In the genomic region with DNA sequence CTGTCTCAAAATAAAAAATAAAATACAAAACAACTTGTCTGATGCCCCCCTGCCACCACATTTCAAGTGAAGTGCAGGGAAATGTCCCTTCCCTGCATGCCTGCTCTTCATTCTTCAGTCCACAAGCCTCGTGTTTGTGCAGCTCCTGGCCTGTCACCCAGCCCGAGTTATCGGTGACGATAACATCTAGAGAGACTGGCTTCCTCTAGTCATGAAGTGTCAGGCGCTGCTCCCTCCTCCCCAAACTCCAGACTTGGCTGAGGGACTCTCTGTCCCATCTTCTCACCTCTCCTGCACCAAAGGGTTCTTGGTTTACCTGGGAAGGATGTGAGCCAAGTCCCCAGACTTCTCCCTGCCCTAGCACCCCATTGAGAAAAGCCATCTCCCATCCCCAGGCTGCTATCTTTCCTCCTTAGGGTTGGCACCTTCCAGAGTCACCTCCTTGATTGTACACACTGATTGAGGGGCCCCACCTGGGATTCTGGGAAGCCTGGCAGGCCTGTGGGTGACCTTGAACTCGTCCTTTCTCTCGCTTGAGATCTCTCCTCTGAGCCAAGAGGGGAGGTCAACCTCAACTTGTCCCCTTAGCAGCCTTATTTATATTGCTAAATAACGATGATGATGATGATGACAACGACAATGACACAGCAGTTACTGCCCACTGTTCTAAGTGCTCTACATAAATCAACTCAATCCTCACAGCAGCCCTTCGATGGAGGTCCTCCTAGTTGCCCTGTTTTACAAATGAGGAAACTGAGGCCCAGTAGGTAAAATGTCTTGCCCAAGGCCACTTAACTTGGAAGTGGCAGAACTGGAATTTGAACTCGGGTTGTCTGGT, we compare ENCODE assay signal across 23 cellular contexts. TPM values are rescaled to one million over a fixed set of nuclear protein-coding genes. Genes with fewer than 3 reads are reported as not detected.
A peak's percentile ranks its signal among the peaks of the same experiment; 100 is the strongest.
DNase-seq lines count a peak whose midpoint lies in the region; ATAC-seq and TF ChIP-seq lines count a peak whose summit lies in the region.
"Had no signal": no experiment of that assay in that cellular context is flagged by ENCODE, and none has a peak within 500 bp of the region (broad histone marks: within the 10 kb centered on the region; RNA-seq: fewer than 3 reads in every experiment).

No MANE protein-coding gene starts in this region.

- H3K27ac ChIP-seq in GM23338 (ENCODE audit: low read depth) (no peak overlapping the region), neural progenitor cell (no peak overlapping the region), left ventricle myocardium inferior (replicated peaks) (no peak overlapping the region)
- H3K27ac ChIP-seq: PC-9 had no signal

- H4K20me1 ChIP-seq in GM23338 (replicated peaks; ENCODE audit: insufficient read depth) (no peaks in the 10 kb centered on the region), neural progenitor cell (ENCODE audit: low read depth) (no peaks in the 10 kb centered on the region)
- H4K20me1 ChIP-seq: BLaER1 treated with 17β-estradiol and CSF1 and Interleukin-3, amounts not matched to agents 10 nM and 100 nM had no signal

- TF ChIP-seq CTCF in CD14-positive monocyte (IDR thresholded peaks at IDR 0.05) (no peak), GM23338 (conservative IDR thresholded peaks at IDR 0.05; ENCODE audit: low read depth in 2 of 2) (no peak), neural progenitor cell (IDR thresholded peaks at IDR 0.05) (no peak), left ventricle myocardium inferior (IDR thresholded peaks at IDR 0.05; ENCODE audit: borderline replicate concordance) (no peak)

- H3K9me2 ChIP-seq in GM23338 (ENCODE audit: insufficient read depth) = no peaks in the 10 kb centered on the region

- H3K9me3 Mint-ChIP-seq in CD14-positive monocyte = no peaks in the 10 kb centered on the region
- H3K9me3 Mint-ChIP-seq in GM23338 = no peaks in the 10 kb centered on the region; the same call in 2 of the 3 replicates
- no peaks in the 10 kb centered on the region for H3K9me3 Mint-ChIP-seq in neural progenitor cell
- H3K9me3 Mint-ChIP-seq: CD8-positive, alpha-beta T cell had no signal

- H3K9me3 ChIP-seq in neural progenitor cell (ENCODE audit: low read depth) (no peaks in the 10 kb centered on the region), left ventricle myocardium inferior (replicated peaks) (no peaks in the 10 kb centered on the region)
- H3K9me3 ChIP-seq: BLaER1 treated with 17β-estradiol and CSF1 and Interleukin-3, amounts not matched to agents 10 nM and 100 nM had no signal

- no peak for DNase-seq in CD14-positive monocyte (ENCODE audit: low spot score)
- no peak for DNase-seq in GM23338 (ENCODE audit: low spot score)
- peak; percentile 36 for DNase-seq in OCI-M1 (lab: John Stamatoyannopoulos, UW)
- no peak for DNase-seq in neural progenitor cell (ENCODE audit: low spot score)
- no peak for DNase-seq in left ventricle myocardium inferior
- DNase-seq in hypothalamus (lab: John Stamatoyannopoulos, UW) = no peak
- DNase-seq: ACHN; Calu3; CD8-positive, alpha-beta T cell; KG1; NCI-H1417; NCI-H1694 treated with DMSO at 0.1 percent for 48 hours; NCI-H2081 treated with DMSO at 0.1 percent for 48 hours; NCI-H2171 treated with DMSO at 0.1 percent for 48 hours; NCI-H446; NCI-H526; PC-9; RPMI8226; SHP77 had no signal

- H3K4me3 ChIP-seq in GM23338 = no peak overlapping the region
- H3K4me3 ChIP-seq in neural progenitor cell = no peak overlapping the region
- no peak overlapping the region for H3K4me3 ChIP-seq in left ventricle myocardium inferior
- H3K4me3 ChIP-seq: BLaER1 treated with 17β-estradiol and CSF1 and Interleukin-3, amounts not matched to agents 10 nM and 100 nM; PC-9 had no signal

- ATAC-seq in GM23338 (no peak), HG02981 (IDR thresholded peaks at IDR 0.05; ENCODE audit: unreplicated experiment) (no peak)
- ATAC-seq: CD8-positive, alpha-beta T cell had no signal

- H3K27me3 Mint-ChIP-seq in CD14-positive monocyte (ENCODE audit: low read depth in 3 of 3) (peaks cover 0 to 6% (median 3%) of the 10 kb centered on the region in 3 donors), GM23338 (ENCODE audit: insufficient read depth, low read depth, poor library complexity) (peaks cover 6% of the 10 kb centered on the region), neural progenitor cell (ENCODE audit: insufficient read depth, low read depth) (peaks cover 16% of the 10 kb centered on the region)

- peaks cover 0 to 5% of the 10 kb centered on the region in 2 donors for H3K36me3 Mint-ChIP-seq in CD14-positive monocyte
- H3K36me3 Mint-ChIP-seq in GM23338 (ENCODE audit: low read depth) = no peaks in the 10 kb centered on the region
- H3K36me3 Mint-ChIP-seq in neural progenitor cell = no peaks in the 10 kb centered on the region
- H3K36me3 Mint-ChIP-seq: CD8-positive, alpha-beta T cell had no signal

- peaks cover 43% of the 10 kb centered on the region for H3K4me1 Mint-ChIP-seq in CD14-positive monocyte
- no peaks in the 10 kb centered on the region; the same call in 2 of the 3 replicates for H3K4me1 Mint-ChIP-seq in GM23338
- peaks cover 15% of the 10 kb centered on the region for H3K4me1 Mint-ChIP-seq in neural progenitor cell

- H3K27ac Mint-ChIP-seq in CD14-positive monocyte = peak overlapping the region; percentile 79 to 94 (median 92)
- H3K27ac Mint-ChIP-seq in GM23338 = no peak overlapping the region
- H3K27ac Mint-ChIP-seq in neural progenitor cell = peak overlapping the region; percentile 33
- H3K27ac Mint-ChIP-seq: CD8-positive, alpha-beta T cell had no signal

- H3K36me3 ChIP-seq in GM23338 (ENCODE audit: insufficient read depth) (no peaks in the 10 kb centered on the region), neural progenitor cell (no peaks in the 10 kb centered on the region), left ventricle myocardium inferior (no peaks in the 10 kb centered on the region)
- H3K36me3 ChIP-seq: BLaER1 treated with 17β-estradiol and CSF1 and Interleukin-3, amounts not matched to agents 10 nM and 100 nM had no signal

- H3K79me2 ChIP-seq in GM23338 (replicated peaks; ENCODE audit: insufficient read depth) = no peaks in the 10 kb centered on the region
- H3K79me2 ChIP-seq in neural progenitor cell (ENCODE audit: low read depth) = no peaks in the 10 kb centered on the region

- no peaks in the 10 kb centered on the region for H3F3A ChIP-seq in GM23338 (replicated peaks; ENCODE audit: low read depth)
- H3F3A ChIP-seq in neural progenitor cell (ENCODE audit: low read depth) = peaks cover 17% of the 10 kb centered on the region

- H3K4me1 ChIP-seq in GM23338 (ENCODE audit: insufficient read depth) = no peaks in the 10 kb centered on the region
- peaks cover 5% of the 10 kb centered on the region for H3K4me1 ChIP-seq in neural progenitor cell
- no peaks in the 10 kb centered on the region for H3K4me1 ChIP-seq in left ventricle myocardium inferior

- no peaks in the 10 kb centered on the region for H3K27me3 ChIP-seq in GM23338 (ENCODE audit: insufficient read depth)
- H3K27me3 ChIP-seq in neural progenitor cell = no peaks in the 10 kb centered on the region
- no peaks in the 10 kb centered on the region for H3K27me3 ChIP-seq in left ventricle myocardium inferior (ENCODE audit: low read depth)
- H3K27me3 ChIP-seq: BLaER1 treated with 17β-estradiol and CSF1 and Interleukin-3, amounts not matched to agents 10 nM and 100 nM had no signal

- H3K4me2 ChIP-seq in GM23338 (no peak overlapping the region), neural progenitor cell (no peak overlapping the region)
- H3K4me2 ChIP-seq: PC-9 had no signal

- intact Hi-C loops in CD14-positive monocyte (cut with micrococcal nuclease) = no loop called here
- intact Hi-C loops in left ventricle myocardium inferior (cut with micrococcal nuclease) = no loop called here

- H3K4me3 Mint-ChIP-seq in CD14-positive monocyte = no peak overlapping the region
- no peak overlapping the region for H3K4me3 Mint-ChIP-seq in GM23338
- no peak overlapping the region for H3K4me3 Mint-ChIP-seq in neural progenitor cell
- H3K4me3 Mint-ChIP-seq: CD8-positive, alpha-beta T cell had no signal

- H3K9ac ChIP-seq in neural progenitor cell = no peak overlapping the region
- H3K9ac ChIP-seq: BLaER1 treated with 17β-estradiol and CSF1 and Interleukin-3, amounts not matched to agents 10 nM and 100 nM had no signal

- peak overlapping the region; percentile 38; the same call in 1 of the 2 replicates for H2AFZ ChIP-seq in GM23338
- no peak overlapping the region for H2AFZ ChIP-seq in neural progenitor cell (replicated peaks)
- H2AFZ ChIP-seq: PC-9 had no signal

TF ChIP-seq in GM23338, 12 proteins besides CTCF, POLR2A, EP300 and RAD21 (continues in another document):
- no peak for TF ChIP-seq CREB1 (CRISPR knock-in tag; IDR thresholded peaks at IDR 0.05; ENCODE audit: low read depth)

RNA-seq across cellular contexts. Expression of gene PLAUR, which starts 13.1 kb away (rescaled TPM):
- polyA plus RNA-seq in CD14-positive monocyte (100 to 1,000 TPM; 212 to 284 TPM), GM23338 (2016; fragmentation: Nextera tagmentation; extraction: Ambion mirVana) (20.6 and 21.3 TPM in 2 replicates)
- total RNA-seq in GM23338 (2014; rRNA removed; shearing (Covaris generic)) = 11.1 and 16.5 TPM in 2 replicates
- total RNA-seq in neural progenitor cell (ENCODE audit: low replicate concordance) (12.9 and 36.5 TPM in 2 replicates), left ventricle myocardium inferior (3.5 TPM)

RNA-seq across cellular contexts. Expression of gene IRGC, which starts 32.8 kb away (rescaled TPM):
- polyA plus RNA-seq in CD14-positive monocyte = not detected
- not detected in 2 replicates for total RNA-seq in GM23338 (2014; rRNA removed; shearing (Covaris generic))
- polyA plus RNA-seq in GM23338 (2016; fragmentation: Nextera tagmentation; extraction: Ambion mirVana) = not detected in 2 replicates
- total RNA-seq in neural progenitor cell (ENCODE audit: low replicate concordance) = not detected in 2 replicates
- total RNA-seq in left ventricle myocardium inferior = not detected
- total RNA-seq: Calu3; CD8-positive, alpha-beta T cell; Daoy; H4; PC-9 had no signal

RNA-seq across cellular contexts. Expression of gene CADM4, which starts 43.4 kb away (rescaled TPM):
- under 1 TPM; 0.10 to 0.31 TPM for polyA plus RNA-seq in CD14-positive monocyte
- total RNA-seq in GM23338 (2014; rRNA removed; shearing (Covaris generic)) = 21.2 and 26.0 TPM in 2 replicates
- 3.7 TPM in 2 replicates for polyA plus RNA-seq in GM23338 (2016; fragmentation: Nextera tagmentation; extraction: Ambion mirVana)
- 7.7 and 28.6 TPM in 2 replicates for total RNA-seq in neural progenitor cell (ENCODE audit: low replicate concordance)
- 6.9 TPM for total RNA-seq in left ventricle myocardium inferior
